8 cellular contexts compared by ENCODE assay signal in the genomic region with DNA sequence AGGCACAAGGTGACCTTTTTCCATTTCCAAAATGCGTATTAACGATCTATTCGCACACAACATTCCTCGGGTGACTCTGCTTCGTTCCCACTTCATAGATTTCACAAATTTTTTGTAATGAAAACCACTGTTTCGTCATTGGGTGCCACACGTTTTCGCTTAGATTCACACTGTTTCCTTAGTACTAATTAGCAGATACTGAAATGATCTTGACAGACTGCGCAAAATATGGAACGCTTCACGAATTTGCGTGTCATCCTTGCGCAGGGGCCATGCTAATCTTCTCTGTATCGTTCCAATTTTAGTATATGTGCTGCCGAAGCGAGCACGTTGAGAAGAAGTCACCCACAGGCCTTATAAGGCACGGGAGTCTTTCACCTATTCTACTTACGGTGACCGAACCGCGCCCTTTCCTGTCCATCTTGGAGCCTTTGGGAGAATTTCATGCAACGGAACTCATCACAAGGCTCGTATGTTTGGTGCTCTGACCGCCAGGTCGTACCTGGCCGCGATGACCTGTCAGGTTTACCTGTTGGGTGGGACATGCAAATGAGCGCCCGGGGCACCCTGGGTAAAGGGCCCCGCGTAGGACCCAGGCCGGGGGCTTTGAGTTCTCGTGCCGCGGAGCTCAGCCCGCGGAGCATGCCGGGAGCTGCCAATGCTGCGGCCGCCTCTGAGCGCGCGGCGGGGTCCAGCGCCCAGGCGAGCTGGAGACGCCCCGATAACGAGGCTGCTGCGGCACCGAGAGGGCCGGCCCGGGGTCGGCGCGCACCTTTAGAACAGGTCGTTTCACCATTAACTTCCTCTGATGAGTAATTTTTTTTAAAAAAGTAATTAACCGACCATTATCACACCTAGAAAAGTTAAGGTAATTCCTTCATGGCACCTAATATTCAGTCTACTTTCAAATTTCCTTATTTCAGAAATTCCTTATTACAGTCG. TPM values are rescaled to one million over a fixed set of nuclear protein-coding genes. Genes with fewer than 3 reads are reported as not detected.
DNase-seq lines count a peak whose midpoint lies in the region; ATAC-seq and TF ChIP-seq lines count a peak whose summit lies in the region.

RNU6-8 (minus strand) TSS at position 329 of the 942 bp plus-strand sequence.

- peaks cover 36% of the 10 kb centered on the region for H3K4me1 Mint-ChIP-seq in T-helper 1 cell treated with Interleukin-12 subunit alpha and Interleukin-12 subunit beta and Interleukin-4 antibody, amounts not matched to agents 30 μg/mL and 1 μg/mL, for 36 hours (ENCODE audit: low read depth)

- no peaks in the 10 kb centered on the region for H3K9me3 Mint-ChIP-seq in T-helper 1 cell treated with Interleukin-12 subunit alpha and Interleukin-12 subunit beta and Interleukin-4 antibody, amounts not matched to agents 30 μg/mL and 1 μg/mL, for 36 hours

- H3K27me3 Mint-ChIP-seq in T-helper 1 cell treated with Interleukin-12 subunit alpha and Interleukin-12 subunit beta and Interleukin-4 antibody, amounts not matched to agents 30 μg/mL and 1 μg/mL, for 36 hours (ENCODE audit: low read depth): peaks cover 14% of the 10 kb centered on the region

- H3K4me3 ChIP-seq in right cardiac atrium (ENCODE audit: low read length): peak within 1 kb of the TSS; percentile 56
- peak within 1 kb of the TSS; percentile 59 to 85 for H3K4me3 ChIP-seq in uterus

- H3K27me3 ChIP-seq in right cardiac atrium (ENCODE audit: control insufficient read depth, insufficient read depth): no peaks in the 10 kb centered on the region
- no peaks in the 10 kb centered on the region for H3K27me3 ChIP-seq in uterus

- in situ Hi-C loops in GM13977 (cut with MboI; ENCODE audit: low pct_unique_long_range_greater_than_20kb, low sequenced_read_pairs, unreplicated experiment): loop anchor here (25.0 kb wide), 1 partner anchor 116 kb away; the partner anchor contains the start of gene ARHGAP5

- no peaks in the 10 kb centered on the region for H3K9me3 ChIP-seq in right cardiac atrium (ENCODE audit: control insufficient read depth, low read length)
- H3K9me3 ChIP-seq in uterus: no peaks in the 10 kb centered on the region

- H3K36me3 Mint-ChIP-seq in T-helper 1 cell treated with Interleukin-12 subunit alpha and Interleukin-12 subunit beta and Interleukin-4 antibody, amounts not matched to agents 30 μg/mL and 1 μg/mL, for 36 hours (ENCODE audit: low read depth): no peaks in the 10 kb centered on the region

- no peaks in the 10 kb centered on the region for H3K36me3 ChIP-seq in uterus

- ATAC-seq in HG02840 (IDR thresholded peaks at IDR 0.05; ENCODE audit: low FRiP score, unreplicated experiment): peak; percentile 67
- ATAC-seq in right cardiac atrium: peak; percentile 96 to 97

- DNase-seq in GM13977 (ENCODE audit: low spot score) (peak; percentile 83), NCI-H1436 (lab: John Stamatoyannopoulos, UW) (peak; percentile 89), anterior cingulate cortex (lab: John Stamatoyannopoulos, UW) (peak; percentile 37 to 98 (median 80)), right cardiac atrium (peak; percentile 90 to 96 (median 96)), putamen (ENCODE audit: low spot score) (peak; percentile 88), uterus (peak; percentile 86 to 89)

- TF ChIP-seq POLR2A in uterus (IDR thresholded peaks at IDR 0.05): peak in 1 of 2 donors; percentile 69

- intact Hi-C loops in right cardiac atrium (cut with DNase I): loop anchor here in 3 of 4 donors (2.0 to 10.0 kb wide), 3 partner anchors 126 to 638 kb away; partner anchors contain the start of genes ARHGAP5 (in 2 of the 3) and NUBPL (in 1 of the 3)
- intact Hi-C loops in uterus (cut with DNase I; ENCODE audit: low total_unique reads): loop anchor here (2.0 kb wide), 1 partner anchor 126 kb away; the partner anchor contains the start of gene ARHGAP5

- H3K27ac ChIP-seq in right cardiac atrium (ENCODE audit: low read length) (peak within 1 kb of the TSS; percentile 92), uterus (peak within 1 kb of the TSS; percentile 89)

- WGBS in right cardiac atrium: under 1% methylated on average over 60 of the region's 60 CpGs

- TF ChIP-seq CTCF in GM13977 (IDR thresholded peaks at IDR 0.05; ENCODE audit: extremely low read depth, insufficient read depth, missing control alignments): no peak
- no peak for TF ChIP-seq CTCF in uterus (IDR thresholded peaks at IDR 0.05)

- H3K27ac Mint-ChIP-seq in T-helper 1 cell treated with Interleukin-12 subunit alpha and Interleukin-12 subunit beta and Interleukin-4 antibody, amounts not matched to agents 30 μg/mL and 1 μg/mL, for 36 hours: peak within 1 kb of the TSS; percentile 98

- no peaks in the 10 kb centered on the region for H3K4me1 ChIP-seq in right cardiac atrium (ENCODE audit: control insufficient read depth, insufficient read depth, low read length)
- no peaks in the 10 kb centered on the region for H3K4me1 ChIP-seq in uterus

- H3K4me3 Mint-ChIP-seq in T-helper 1 cell treated with Interleukin-12 subunit alpha and Interleukin-12 subunit beta and Interleukin-4 antibody, amounts not matched to agents 30 μg/mL and 1 μg/mL, for 36 hours: peak within 1 kb of the TSS; percentile 88

RNA-seq across cellular contexts. Expression of gene RNU6-8, which starts in this region (rescaled TPM):
- total RNA-seq in right cardiac atrium (not detected), uterus (not detected)
- not detected for polyA plus RNA-seq in right cardiac atrium

Comparison
In these comparisons a context has a peak if more than half of its experiments do, and no peak if none do; other contexts are left out.
1. Peak in every context shown above with its lines: DNase-seq, ATAC-seq, H3K4me3 ChIP-seq and H3K27ac ChIP-seq.
2. Peak in DNase-seq, ATAC-seq, H3K4me3 ChIP-seq and H3K27ac ChIP-seq in right cardiac atrium; RNA of the gene not detected or under 1 TPM.
3. Peak in DNase-seq, H3K4me3 ChIP-seq and H3K27ac ChIP-seq in uterus; RNA of the gene not detected or under 1 TPM.